Comparison of ENCODE assay signal across 8 cellular contexts in genomic region chr17:29572691-29573557, GRCh38. TPM values are rescaled to one million over a fixed set of nuclear protein-coding genes. Genes with fewer than 3 reads are reported as not detected.
DNase-seq lines count a peak whose midpoint lies in the region; TF ChIP-seq lines count a peak whose summit lies in the region.

No MANE protein-coding gene starts in this region.

- H3K4me1 ChIP-seq in HUES6 (ENCODE audit: control insufficient read depth, insufficient read depth, low read length) (peaks cover 14% of the 10 kb centered on the region; the same call in 1 of the 2 replicates), parathyroid adenoma (peaks cover 8% of the 10 kb centered on the region)

- H3K9ac ChIP-seq in HUES6 (ENCODE audit: low read length) (no peak overlapping the region), parathyroid adenoma (no peak overlapping the region)

- peaks cover 31% of the 10 kb centered on the region for H3K36me3 Mint-ChIP-seq in activated T-helper 1 cell treated with anti-CD3 and anti-CD28 coated beads, Interleukin-12 subunit alpha, Interleukin-12 subunit beta, Interleukin-2, Interleukin-4 antibody, amounts not matched to agents 30 ng/mL and 10 ng/mL and 1 ng/mL, durations not matched to agents 14 hours and 24 hours and 36 hours (ENCODE audit: low read depth)

- no peak overlapping the region for H3K4me2 ChIP-seq in parathyroid adenoma (ENCODE audit: low read length)

- DNase-seq in AG10803 (ENCODE audit: low read depth), result peak; percentile 53
- DNase-seq in activated T-helper 1 cell treated with anti-CD3 and anti-CD28 coated beads, Interleukin-12 subunit alpha, Interleukin-12 subunit beta, Interleukin-2, Interleukin-4 antibody, amounts not matched to agents 30 ng/mL and 10 ng/mL and 1 ng/mL, durations not matched to agents 14 hours and 24 hours and 36 hours (ENCODE audit: low spot score), result peak; percentile 45
- peak; percentile 65 for DNase-seq in germinal center (ENCODE audit: low spot score)
- DNase-seq in NCI-H446 treated with DMSO at 0.1 percent for 48 hours (lab: John Stamatoyannopoulos, UW), result no peak
- no peak for DNase-seq in NCI-H226
- no peak for DNase-seq in NCI-H345 (lab: John Stamatoyannopoulos, UW)

- H3K36me3 ChIP-seq in HUES6 (ENCODE audit: control insufficient read depth, insufficient read depth, low read length) (peaks cover 41% of the 10 kb centered on the region), parathyroid adenoma (ENCODE audit: control insufficient read depth, insufficient read depth, low read length) (no peaks in the 10 kb centered on the region)

- peaks cover 1% of the 10 kb centered on the region for H3K27me3 Mint-ChIP-seq in activated T-helper 1 cell treated with anti-CD3 and anti-CD28 coated beads, Interleukin-12 subunit alpha, Interleukin-12 subunit beta, Interleukin-2, Interleukin-4 antibody, amounts not matched to agents 30 ng/mL and 10 ng/mL and 1 ng/mL, durations not matched to agents 14 hours and 24 hours and 36 hours (ENCODE audit: insufficient read depth)

- peaks cover 5% of the 10 kb centered on the region for H3K4me1 Mint-ChIP-seq in activated T-helper 1 cell treated with anti-CD3 and anti-CD28 coated beads, Interleukin-12 subunit alpha, Interleukin-12 subunit beta, Interleukin-2, Interleukin-4 antibody, amounts not matched to agents 30 ng/mL and 10 ng/mL and 1 ng/mL, durations not matched to agents 14 hours and 24 hours and 36 hours (ENCODE audit: low read depth)

- peaks cover 16% of the 10 kb centered on the region; the same call in 1 of the 2 replicates for H3K27me3 ChIP-seq in HUES6 (ENCODE audit: control insufficient read depth, insufficient read depth, low read length)
- no peaks in the 10 kb centered on the region for H3K27me3 ChIP-seq in parathyroid adenoma (ENCODE audit: control insufficient read depth, insufficient read depth, low read length)

- H3K79me2 ChIP-seq in parathyroid adenoma, result no peaks in the 10 kb centered on the region

- H3K9me3 ChIP-seq in HUES6 (ENCODE audit: control insufficient read depth, insufficient read depth, low read depth, low read length) (no peaks in the 10 kb centered on the region), parathyroid adenoma (ENCODE audit: control insufficient read depth, low read length) (no peaks in the 10 kb centered on the region)

- no peak overlapping the region for H3K4me3 Mint-ChIP-seq in activated T-helper 1 cell treated with anti-CD3 and anti-CD28 coated beads, Interleukin-12 subunit alpha, Interleukin-12 subunit beta, Interleukin-2, Interleukin-4 antibody, amounts not matched to agents 30 ng/mL and 10 ng/mL and 1 ng/mL, durations not matched to agents 14 hours and 24 hours and 36 hours

- TF ChIP-seq CTCF in AG10803 (conservative IDR thresholded peaks at IDR 0.05; ENCODE audit: low read length) (peak; percentile 54), parathyroid adenoma (IDR thresholded peaks at IDR 0.05) (peak; percentile 63)

- no peak overlapping the region for H3K27ac Mint-ChIP-seq in activated T-helper 1 cell treated with anti-CD3 and anti-CD28 coated beads, Interleukin-12 subunit alpha, Interleukin-12 subunit beta, Interleukin-2, Interleukin-4 antibody, amounts not matched to agents 30 ng/mL and 10 ng/mL and 1 ng/mL, durations not matched to agents 14 hours and 24 hours and 36 hours

- H3K9me3 Mint-ChIP-seq in activated T-helper 1 cell treated with anti-CD3 and anti-CD28 coated beads, Interleukin-12 subunit alpha, Interleukin-12 subunit beta, Interleukin-2, Interleukin-4 antibody, amounts not matched to agents 30 ng/mL and 10 ng/mL and 1 ng/mL, durations not matched to agents 14 hours and 24 hours and 36 hours, result no peaks in the 10 kb centered on the region

- intact Hi-C loops in activated T-helper 1 cell treated with anti-CD3 and anti-CD28 coated beads, Interleukin-12 subunit alpha, Interleukin-12 subunit beta, Interleukin-2, Interleukin-4 antibody, amounts not matched to agents 30 ng/mL and 10 ng/mL and 1 ng/mL, durations not matched to agents 14 hours and 24 hours and 36 hours (cut with micrococcal nuclease), result no loop called here

- H3K27ac ChIP-seq in HUES6 (ENCODE audit: low read depth, low read length) (no peak overlapping the region), parathyroid adenoma (no peak overlapping the region)

- H3K4me3 ChIP-seq in AG10803 (ENCODE audit: low read length) (no peak overlapping the region), HUES6 (ENCODE audit: low read depth, low read length) (peak overlapping the region; percentile 40; the same call in 1 of the 2 replicates), parathyroid adenoma (ENCODE audit: low read depth, low read length) (no peak overlapping the region)

- H2AFZ ChIP-seq in parathyroid adenoma, result no peak overlapping the region

RNA-seq across cellular contexts. Expression of gene TP53I13, which starts 4.4 kb away (rescaled TPM):
- total RNA-seq in activated T-helper 1 cell treated with anti-CD3 and anti-CD28 coated beads, Interleukin-12 subunit alpha, Interleukin-12 subunit beta, Interleukin-2, Interleukin-4 antibody, amounts not matched to agents 30 ng/mL and 10 ng/mL and 1 ng/mL, durations not matched to agents 14 hours and 24 hours and 36 hours, result 67.4 and 71.8 TPM in 2 replicates

RNA-seq across cellular contexts. Expression of gene ABHD15, which starts 6.1 kb away (rescaled TPM):
- 18.5 and 19.5 TPM in 2 replicates for total RNA-seq in activated T-helper 1 cell treated with anti-CD3 and anti-CD28 coated beads, Interleukin-12 subunit alpha, Interleukin-12 subunit beta, Interleukin-2, Interleukin-4 antibody, amounts not matched to agents 30 ng/mL and 10 ng/mL and 1 ng/mL, durations not matched to agents 14 hours and 24 hours and 36 hours

RNA-seq across cellular contexts. Expression of gene GIT1, which starts 16.5 kb away (rescaled TPM):
- 81.0 and 87.5 TPM in 2 replicates for total RNA-seq in activated T-helper 1 cell treated with anti-CD3 and anti-CD28 coated beads, Interleukin-12 subunit alpha, Interleukin-12 subunit beta, Interleukin-2, Interleukin-4 antibody, amounts not matched to agents 30 ng/mL and 10 ng/mL and 1 ng/mL, durations not matched to agents 14 hours and 24 hours and 36 hours

RNA-seq across cellular contexts. Expression of gene ANKRD13B, which starts 20.0 kb away (rescaled TPM):
- total RNA-seq in activated T-helper 1 cell treated with anti-CD3 and anti-CD28 coated beads, Interleukin-12 subunit alpha, Interleukin-12 subunit beta, Interleukin-2, Interleukin-4 antibody, amounts not matched to agents 30 ng/mL and 10 ng/mL and 1 ng/mL, durations not matched to agents 14 hours and 24 hours and 36 hours, result 45.8 and 46.2 TPM in 2 replicates

RNA-seq across cellular contexts. Expression of gene CORO6, which starts 49.8 kb away (rescaled TPM):
- 5.1 and 6.4 TPM in 2 replicates for total RNA-seq in activated T-helper 1 cell treated with anti-CD3 and anti-CD28 coated beads, Interleukin-12 subunit alpha, Interleukin-12 subunit beta, Interleukin-2, Interleukin-4 antibody, amounts not matched to agents 30 ng/mL and 10 ng/mL and 1 ng/mL, durations not matched to agents 14 hours and 24 hours and 36 hours

Comparison
In these comparisons a context has a peak if more than half of its experiments do, and no peak if none do; other contexts are left out.
1. DNase-seq: peak in AG10803 (single experiment), activated T-helper 1 cell treated with anti-CD3 and anti-CD28 coated beads, Interleukin-12 subunit alpha, Interleukin-12 subunit beta, Interleukin-2, Interleukin-4 antibody, amounts not matched to agents 30 ng/mL and 10 ng/mL and 1 ng/mL, durations not matched to agents 14 hours and 24 hours and 36 hours (single experiment) and germinal center (single experiment); none in NCI-H446 treated with DMSO at 0.1 percent for 48 hours (single experiment), NCI-H226 (single experiment) and NCI-H345 (single experiment).